ENCODE assay signal across 22 cellular contexts in genomic region chr2:148031152-148031551, GRCh38. TPM values are rescaled to one million over a fixed set of nuclear protein-coding genes. Genes with fewer than 3 reads are reported as not detected.
A peak's percentile ranks its signal among the peaks of the same experiment; 100 is the strongest.
DNase-seq lines count a peak whose midpoint lies in the region; ATAC-seq, FAIRE-seq and TF ChIP-seq lines count a peak whose summit lies in the region.
"Had no signal": no experiment of that assay in that cellular context is flagged by ENCODE, and none has a peak within 500 bp of the region (broad histone marks: within the 10 kb centered on the region; RNA-seq: fewer than 3 reads in every experiment).

No MANE protein-coding gene starts in this region.

- no peak overlapping the region for H3K4me3 Mint-ChIP-seq in MCF 10A (ENCODE audit: unreplicated experiment)
- H3K4me3 Mint-ChIP-seq in activated CD4-positive, alpha-beta memory T cell treated with anti-CD3 and anti-CD28 coated beads, Interleukin-2, amount 10 ng/mL, durations not matched to agents 7 days and 5 days, result no peak overlapping the region
- H3K4me3 Mint-ChIP-seq: B cell, CD14-positive monocyte had no signal

- H3K4me3 ChIP-seq in breast epithelium (no peak overlapping the region), left lung (no peak overlapping the region)
- H3K4me3 ChIP-seq: A549, GM12878 had no signal

- no TSS peak for BruUV-seq in MCF 10A (replicated peaks; lab: Mats Ljungman, UMichigan)

- no peak for TF ChIP-seq POLR2A in breast epithelium (IDR thresholded peaks at IDR 0.05)

- CTCF ChIA-PET in MCF 10A (lab: Yijun Ruan, JAX), result interaction anchor here (0.6 to 1.0 kb wide), 2 partner anchors 42 to 802 kb away, joined by 3 to 4 read pairs; no protein-coding TSS in a partner anchor
- CTCF ChIA-PET in activated CD4-positive, alpha-beta memory T cell treated with anti-CD3 and anti-CD28 coated beads, Interleukin-2, amount 10 ng/mL, durations not matched to agents 7 days and 5 days (lab: Charles Lee), result interaction anchor here (0.8 to 1.2 kb wide), 2 partner anchors 10 to 478 kb away, joined by 3 to 4 read pairs; partner anchors contain the start of genes MBD5 and ORC4

- DNase-seq in MCF 10A (ENCODE audit: unreplicated experiment), result no peak
- DNase-seq in breast epithelium (ENCODE audit: low spot score in 2 of 2), result no peak
- no peak for DNase-seq in RCC 7860 (ENCODE audit: low spot score)
- no peak for DNase-seq in left lung
- DNase-seq in inferior parietal cortex (ENCODE audit: extremely low spot score), result no peak
- DNase-seq in activated CD4-positive, alpha-beta memory T cell treated with anti-CD3 and anti-CD28 coated beads, Interleukin-2, amount 10 ng/mL, durations not matched to agents 7 days and 5 days, result no peak
- no peak for DNase-seq in activated naive CD4-positive, alpha-beta T cell (lab: John Stamatoyannopoulos, UW)
- DNase-seq: GOT3, HCEC 1CT, KBM-7, NCI-H1092 treated with DMSO at 0.1 percent for 48 hours, NCI-H1436 treated with DMSO at 0.1 percent for 48 hours, NCI-H1930, NCI-H226, NCI-H510A treated with DMSO at 0.1 percent for 48 hours, NCI-H748 treated with DMSO at 0.1 percent for 48 hours, RPMI8226, SHP77 had no signal

- H3K4me1 Mint-ChIP-seq in MCF 10A (ENCODE audit: insufficient read depth, unreplicated experiment), result no peaks in the 10 kb centered on the region
- peaks cover under 1% of the 10 kb centered on the region for H3K4me1 Mint-ChIP-seq in activated CD4-positive, alpha-beta memory T cell treated with anti-CD3 and anti-CD28 coated beads, Interleukin-2, amount 10 ng/mL, durations not matched to agents 7 days and 5 days
- H3K4me1 Mint-ChIP-seq: CD14-positive monocyte had no signal

- H3K27ac ChIP-seq in breast epithelium (no peak overlapping the region), left lung (no peak overlapping the region)
- H3K27ac ChIP-seq: A549 had no signal

- TF ChIP-seq CTCF in MCF 10A (IDR thresholded peaks at IDR 0.05; ENCODE audit: unreplicated experiment) (no peak), breast epithelium (IDR thresholded peaks at IDR 0.05) (no peak), left lung (IDR thresholded peaks at IDR 0.05) (no peak)

- intact Hi-C loops in MCF 10A (cut with micrococcal nuclease) (no loop called here), breast epithelium (cut with DNase I; ENCODE audit: low total_unique reads) (no loop called here), left lung (cut with DNase I) (no loop called here)

- POLR2A ChIA-PET in MCF 10A (lab: Yijun Ruan, JAX), result interaction anchor here (2.5 kb wide), 1 partner anchor 10 kb away, joined by 24 read pairs; the partner anchor contains the start of genes MBD5 and ORC4
- POLR2A ChIA-PET in activated CD4-positive, alpha-beta memory T cell treated with anti-CD3 and anti-CD28 coated beads, Interleukin-2, amount 10 ng/mL, durations not matched to agents 7 days and 5 days (lab: Charles Lee), result no interaction called here

- ATAC-seq in left lung, result peak; percentile 86
- ATAC-seq: A549, GM12878 had no signal

- H3K9me3 ChIP-seq in breast epithelium (no peaks in the 10 kb centered on the region), left lung (no peaks in the 10 kb centered on the region)
- H3K9me3 ChIP-seq: A549 had no signal

- no peaks in the 10 kb centered on the region for H3K9me3 Mint-ChIP-seq in MCF 10A (ENCODE audit: unreplicated experiment)
- no peaks in the 10 kb centered on the region for H3K9me3 Mint-ChIP-seq in activated CD4-positive, alpha-beta memory T cell treated with anti-CD3 and anti-CD28 coated beads, Interleukin-2, amount 10 ng/mL, durations not matched to agents 7 days and 5 days
- H3K9me3 Mint-ChIP-seq: CD14-positive monocyte had no signal

- H3K27me3 ChIP-seq in breast epithelium (no peaks in the 10 kb centered on the region), left lung (no peaks in the 10 kb centered on the region)

- peak; percentile 72 for FAIRE-seq in RCC 7860 (lab: Jason Lieb, UNC)
- FAIRE-seq: A549, GM12878 had no signal

- H3K4me1 ChIP-seq in breast epithelium, result no peaks in the 10 kb centered on the region
- H3K4me1 ChIP-seq in left lung, result peaks cover 7 to 8% of the 10 kb centered on the region in 2 donors

- no peaks in the 10 kb centered on the region for H3K27me3 Mint-ChIP-seq in MCF 10A (ENCODE audit: insufficient read depth, unreplicated experiment)
- no peaks in the 10 kb centered on the region for H3K27me3 Mint-ChIP-seq in activated CD4-positive, alpha-beta memory T cell treated with anti-CD3 and anti-CD28 coated beads, Interleukin-2, amount 10 ng/mL, durations not matched to agents 7 days and 5 days
- H3K27me3 Mint-ChIP-seq: B cell had no signal

- no peaks in the 10 kb centered on the region for H3K36me3 Mint-ChIP-seq in MCF 10A (ENCODE audit: insufficient read depth, unreplicated experiment)
- peaks cover 3% of the 10 kb centered on the region for H3K36me3 Mint-ChIP-seq in activated CD4-positive, alpha-beta memory T cell treated with anti-CD3 and anti-CD28 coated beads, Interleukin-2, amount 10 ng/mL, durations not matched to agents 7 days and 5 days (ENCODE audit: low read depth)
- H3K36me3 Mint-ChIP-seq: CD14-positive monocyte had no signal

- H3K27ac Mint-ChIP-seq in MCF 10A (ENCODE audit: low read depth, unreplicated experiment), result peak overlapping the region; percentile 25
- H3K27ac Mint-ChIP-seq in activated CD4-positive, alpha-beta memory T cell treated with anti-CD3 and anti-CD28 coated beads, Interleukin-2, amount 10 ng/mL, durations not matched to agents 7 days and 5 days, result no peak overlapping the region
- H3K27ac Mint-ChIP-seq: B cell, CD14-positive monocyte had no signal

- H3K36me3 ChIP-seq in breast epithelium, result no peaks in the 10 kb centered on the region
- H3K36me3 ChIP-seq in left lung, result no peaks in the 10 kb centered on the region

RNA-seq across cellular contexts. Expression of gene MBD5, which starts 10.3 kb away (rescaled TPM):
- total RNA-seq in MCF 10A (2022) (30.4 and 33.9 TPM in 2 replicates), breast epithelium (10 to 100 TPM; 24.0 to 63.8 (median 40.3) TPM), left lung (10 to 100 TPM; 32.5 to 42.4 TPM)
- total RNA-seq in activated CD4-positive, alpha-beta memory T cell treated with anti-CD3 and anti-CD28 coated beads, Interleukin-2, amount 10 ng/mL, durations not matched to agents 7 days and 5 days, result 10 to 100 TPM; 30.7 to 35.8 TPM

RNA-seq across cellular contexts. Expression of gene ORC4, which starts 10.6 kb away (rescaled TPM):
- 38.0 and 53.3 TPM in 2 replicates for total RNA-seq in MCF 10A (2022)
- total RNA-seq in breast epithelium, result 10 to 100 TPM; 36.5 to 87.5 (median 42.9) TPM
- 10 to 100 TPM; 36.1 to 36.2 TPM for total RNA-seq in left lung
- 10 to 100 TPM; 28.5 to 29.7 TPM for total RNA-seq in activated CD4-positive, alpha-beta memory T cell treated with anti-CD3 and anti-CD28 coated beads, Interleukin-2, amount 10 ng/mL, durations not matched to agents 7 days and 5 days
